ENCODE assay signal across 8 cellular contexts in the genomic region with DNA sequence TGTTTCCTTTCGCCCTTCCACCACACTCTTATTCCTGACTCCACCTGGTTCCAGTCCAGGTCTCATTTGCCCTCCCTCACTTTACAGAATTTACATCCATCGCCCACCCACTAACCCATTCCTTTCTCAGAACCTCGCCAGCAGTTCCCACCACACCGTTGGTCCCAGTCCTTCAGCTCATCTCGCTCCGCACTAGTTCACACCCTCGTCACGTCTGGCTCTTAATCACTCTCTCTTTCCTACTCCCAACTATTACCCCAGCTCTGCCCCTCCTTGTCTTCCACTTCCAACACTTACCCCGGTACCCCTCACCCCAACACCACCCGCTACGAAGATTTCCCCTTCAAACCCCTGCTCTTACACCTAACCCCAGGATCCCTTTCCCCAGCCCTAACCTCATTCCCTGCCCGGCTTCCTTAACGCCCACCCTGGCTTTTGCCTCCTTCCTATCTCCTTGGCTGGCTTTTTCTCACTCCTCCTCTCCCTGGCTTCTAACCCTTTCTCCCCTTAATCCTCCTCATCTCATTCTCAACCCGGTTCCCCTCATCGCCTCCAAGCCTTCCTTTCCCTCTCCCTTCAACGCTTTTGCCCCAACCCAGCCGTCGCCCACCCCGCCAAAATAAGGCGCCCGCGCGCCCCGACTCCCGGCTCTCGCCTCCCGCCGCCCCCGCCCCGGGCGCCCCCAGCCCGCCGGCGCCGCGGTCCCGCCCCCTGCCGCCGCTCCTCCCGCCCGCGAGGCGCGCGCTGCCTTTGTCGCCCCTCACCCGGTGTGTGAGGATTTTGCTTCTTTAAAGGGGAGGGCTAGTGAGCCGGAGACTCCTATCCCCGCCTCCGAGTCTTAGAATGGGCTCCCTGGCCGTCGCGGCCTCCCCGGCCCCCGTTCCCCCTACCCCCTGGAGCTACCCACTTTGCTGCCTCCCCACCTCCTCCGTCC. TPM values are rescaled to one million over a fixed set of nuclear protein-coding genes. Genes with fewer than 3 reads are reported as not detected.
DNase-seq lines count a peak whose midpoint lies in the region; ATAC-seq, FAIRE-seq and TF ChIP-seq lines count a peak whose summit lies in the region.

No MANE protein-coding gene starts in this region.

- no peaks in the 10 kb centered on the region for H3K36me3 Mint-ChIP-seq in astrocyte (ENCODE audit: low read depth, unreplicated experiment)

- H3K9me3 Mint-ChIP-seq in astrocyte (ENCODE audit: unreplicated experiment), result no peaks in the 10 kb centered on the region
- H3K9me3 Mint-ChIP-seq in stimulated activated naive CD8-positive, alpha-beta T cell treated with anti-CD3 and anti-CD28 coated beads, Interleukin-15, amount 100 ng/mL, for 72 hours, result no peaks in the 10 kb centered on the region

- H3K27ac ChIP-seq in astrocyte (ENCODE audit: low read depth, low read length) (no peak overlapping the region), layer of hippocampus (ENCODE audit: low read depth, low read length) (peak overlapping the region; percentile 57)

- H3K9me3 ChIP-seq in astrocyte (ENCODE audit: insufficient read depth, low read depth, low read length), result no peaks in the 10 kb centered on the region

- peaks cover 4% of the 10 kb centered on the region for H3K4me1 Mint-ChIP-seq in astrocyte (ENCODE audit: low read depth, unreplicated experiment)
- peaks cover 15% of the 10 kb centered on the region for H3K4me1 Mint-ChIP-seq in stimulated activated naive CD8-positive, alpha-beta T cell treated with anti-CD3 and anti-CD28 coated beads, Interleukin-15, amount 100 ng/mL, for 72 hours

- no peak for FAIRE-seq in astrocyte (lab: Jason Lieb, UNC)

- no peak for DNase-seq in activated CD4-positive, CD25-positive, alpha-beta regulatory T cell (lab: John Stamatoyannopoulos, UW)
- DNase-seq in NCI-H146 treated with DMSO at 0.1 percent for 48 hours (lab: John Stamatoyannopoulos, UW; ENCODE audit: unreplicated experiment) (peak; percentile 53), astrocyte (ENCODE audit: low read depth) (peak; percentile 11), MV-4-11 (lab: John Stamatoyannopoulos, UW) (no peak)
- peak in 1 of 2 donors; percentile 2 for DNase-seq in stimulated activated naive CD8-positive, alpha-beta T cell treated with anti-CD3 and anti-CD28 coated beads, Interleukin-15, amount 100 ng/mL, for 72 hours

- peak overlapping the region; percentile 100 for H3K4me2 ChIP-seq in astrocyte (ENCODE audit: low read length)

- peak overlapping the region; percentile 79 for H3K4me3 ChIP-seq in astrocyte (ENCODE audit: insufficient read depth, low read depth, low read length)

- peaks cover 12% of the 10 kb centered on the region for H3K4me1 ChIP-seq in astrocyte (ENCODE audit: insufficient read depth, low read length)

- no peak for TF ChIP-seq CTCF in astrocyte (IDR thresholded peaks at IDR 0.05; ENCODE audit: insufficient read depth, low read depth, low read length)

- peak overlapping the region; percentile 68 for H2AFZ ChIP-seq in astrocyte (ENCODE audit: low read depth, low read length)

- H3K4me3 Mint-ChIP-seq in astrocyte (ENCODE audit: unreplicated experiment), result peak overlapping the region; percentile 81
- H3K4me3 Mint-ChIP-seq in stimulated activated naive CD8-positive, alpha-beta T cell treated with anti-CD3 and anti-CD28 coated beads, Interleukin-15, amount 100 ng/mL, for 72 hours, result no peak overlapping the region

- peak; percentile 36 to 48 for ATAC-seq in activated CD4-positive, CD25-positive, alpha-beta regulatory T cell treated with anti-CD3 and anti-CD28 coated beads, Interleukin-2, amount 50 U/mL, for 24 hours
- peak; percentile 29 for ATAC-seq in HG02610 (IDR thresholded peaks at IDR 0.05; ENCODE audit: unreplicated experiment)
- ATAC-seq in stimulated activated naive CD8-positive, alpha-beta T cell treated with anti-CD3 and anti-CD28 coated beads, Interleukin-15, amount 100 ng/mL, for 72 hours, result peak; percentile 44

- H3K27me3 ChIP-seq in astrocyte (ENCODE audit: insufficient read depth, low read length) (peaks cover 4% of the 10 kb centered on the region), layer of hippocampus (ENCODE audit: control insufficient read depth, insufficient read depth, low read length) (no peaks in the 10 kb centered on the region)

- no peak overlapping the region for H3K27ac Mint-ChIP-seq in astrocyte (ENCODE audit: unreplicated experiment)
- H3K27ac Mint-ChIP-seq in stimulated activated naive CD8-positive, alpha-beta T cell treated with anti-CD3 and anti-CD28 coated beads, Interleukin-15, amount 100 ng/mL, for 72 hours, result peak overlapping the region in 1 of 2 donors; percentile 98

- H3K9ac ChIP-seq in astrocyte (ENCODE audit: low read length), result peak overlapping the region; percentile 89

- no peaks in the 10 kb centered on the region for H3K27me3 Mint-ChIP-seq in astrocyte (ENCODE audit: low read depth, unreplicated experiment)
- H3K27me3 Mint-ChIP-seq in stimulated activated naive CD8-positive, alpha-beta T cell treated with anti-CD3 and anti-CD28 coated beads, Interleukin-15, amount 100 ng/mL, for 72 hours, result no peaks in the 10 kb centered on the region

- no peaks in the 10 kb centered on the region for H3K36me3 ChIP-seq in astrocyte (ENCODE audit: insufficient read depth, low read length)

- H4K20me1 ChIP-seq in astrocyte (ENCODE audit: insufficient read depth, low read length), result peaks cover 10% of the 10 kb centered on the region

- H3K79me2 ChIP-seq in astrocyte (ENCODE audit: insufficient read depth, low read length), result no peaks in the 10 kb centered on the region

RNA-seq across cellular contexts. Expression of gene USP49, which starts 0.5 kb away (rescaled TPM):
- 3.8 and 5.5 TPM in 2 replicates for total RNA-seq in astrocyte

RNA-seq across cellular contexts. Expression of gene MED20, which starts 26.3 kb away (rescaled TPM):
- 27.1 and 28.9 TPM in 2 replicates for total RNA-seq in astrocyte

RNA-seq across cellular contexts. Expression of gene BYSL, which starts 26.7 kb away (rescaled TPM):
- total RNA-seq in astrocyte, result 41.2 and 43.1 TPM in 2 replicates

RNA-seq across cellular contexts. Expression of gene CCND3, which starts 47.0 kb away (rescaled TPM):
- 64.8 and 69.9 TPM in 2 replicates for total RNA-seq in astrocyte

Comparison
In these comparisons a context has a peak if more than half of its experiments do, and no peak if none do; other contexts are left out.
1. DNase-seq: peak in NCI-H146 treated with DMSO at 0.1 percent for 48 hours (single experiment) and astrocyte (single experiment); none in activated CD4-positive, CD25-positive, alpha-beta regulatory T cell (0 of 4) and MV-4-11 (single experiment).
2. Peak in every context shown above with its lines, with median percentiles within 50 percentile points of each other: ATAC-seq.